19 cellular contexts compared by ENCODE assay signal in genomic region chr10:3716093-3716492, GRCh38.
"Had no signal": no experiment of that assay in that cellular context is flagged by ENCODE, and none has a peak within 500 bp of the region (broad histone marks: within the 10 kb centered on the region; RNA-seq: fewer than 3 reads in every experiment).

No MANE protein-coding gene starts in this region.

- DNase-seq: activated CD4-positive, alpha-beta T cell treated with anti-CD3 and anti-CD28 coated beads for 48 hours; activated CD4-positive, CD25-positive, alpha-beta regulatory T cell; activated CD8-positive, alpha-beta T cell treated with anti-CD3 and anti-CD28 coated beads for 36 hours; activated naive CD4-positive, alpha-beta T cell treated with Interleukin-2 at 50 U/mL for 16 hours; activated naive CD8-positive, alpha-beta T cell treated with anti-CD3 and anti-CD28 coated beads, Interleukin-2, amount 10 ng/mL, durations not matched to agents 7 days and 5 days; activated T-cell treated with anti-CD3 and anti-CD28 coated beads, Interleukin-2, amount 50 U/mL, for 1 hour; amygdala; cortex of kidney; foreskin fibroblast; glutamatergic neuron; islet precursor cell; left ventricle myocardium superior; right cardiac atrium; stimulated activated CD4-positive, alpha-beta T cell treated with anti-CD3 and anti-CD28 coated beads, Interleukin-15, amount 100 ng/mL, for 24 hours; stimulated activated CD4-positive, alpha-beta T cell treated with anti-CD3 and anti-CD28 coated beads, Interleukin-4, amount 100 ng/mL, for 1 hour; stimulated activated naive CD8-positive, alpha-beta T cell treated with anti-CD3 and anti-CD28 coated beads, Interleukin-15, amount 100 ng/mL, for 72 hours; T-cell; T-helper 9 cell had no signal

- ATAC-seq: activated CD8-positive, alpha-beta T cell treated with anti-CD3 and anti-CD28 coated beads for 36 hours; left ventricle myocardium superior; right cardiac atrium; stimulated activated naive CD8-positive, alpha-beta T cell treated with anti-CD3 and anti-CD28 coated beads, Interleukin-15, amount 100 ng/mL, for 72 hours; T-cell had no signal

- H3K4me3 ChIP-seq: skin epidermis had no signal

- H3K27ac ChIP-seq: skin epidermis had no signal
